ENCODE assay signal across 10 cellular contexts in the genomic region with DNA sequence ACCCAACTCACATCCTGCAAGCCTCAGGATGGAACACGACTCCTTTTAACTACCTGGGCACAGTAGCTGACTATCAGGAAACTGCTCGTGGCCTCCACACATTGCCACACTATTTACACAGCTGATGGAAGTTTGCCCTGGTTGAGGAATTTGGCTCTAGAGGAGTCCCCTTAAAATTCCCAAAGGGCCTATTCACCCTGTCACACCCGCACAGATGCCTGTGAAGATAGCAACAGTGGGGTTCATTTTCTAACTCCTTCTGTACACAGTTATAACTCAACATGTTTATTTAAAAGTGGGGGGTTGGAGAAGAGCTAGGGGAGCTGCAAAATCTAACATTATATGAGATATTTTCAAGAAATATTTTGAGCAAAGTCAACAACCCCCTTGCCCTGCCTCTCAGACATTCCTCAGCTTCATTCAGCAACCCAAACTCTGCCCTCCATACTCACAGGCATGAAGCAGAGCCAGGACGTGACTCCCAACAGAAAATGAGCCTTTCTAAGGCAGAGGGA. TPM values are rescaled to one million over a fixed set of nuclear protein-coding genes. Genes with fewer than 3 reads are reported as not detected.
DNase-seq lines count a peak whose midpoint lies in the region; ATAC-seq and TF ChIP-seq lines count a peak whose summit lies in the region.
"Had no signal": no experiment of that assay in that cellular context is flagged by ENCODE, and none has a peak within 500 bp of the region (broad histone marks: within the 10 kb centered on the region; RNA-seq: fewer than 3 reads in every experiment).

No MANE protein-coding gene starts in this region.

- peak overlapping the region; percentile 21; the same call in 1 of the 2 replicates for H3K27ac ChIP-seq in SJCRH30
- H3K27ac ChIP-seq: vagina had no signal

- H3K9me3 ChIP-seq in SJCRH30 (replicated peaks) = no peaks in the 10 kb centered on the region
- H3K9me3 ChIP-seq: vagina had no signal

- H3K9me3 Mint-ChIP-seq in progenitor cell of endocrine pancreas (ENCODE audit: low read depth) = no peaks in the 10 kb centered on the region
- no peaks in the 10 kb centered on the region for H3K9me3 Mint-ChIP-seq in naive thymus-derived CD8-positive, alpha-beta T cell
- no peaks in the 10 kb centered on the region for H3K9me3 Mint-ChIP-seq in natural killer cell treated with Interleukin-12 subunit alpha and Interleukin-12 subunit beta and Interleukin-15 and Interleukin-18, amount 100 ng/mL, for 72 hours

- no peaks in the 10 kb centered on the region for H3K36me3 Mint-ChIP-seq in progenitor cell of endocrine pancreas (ENCODE audit: insufficient read depth)
- no peaks in the 10 kb centered on the region for H3K36me3 Mint-ChIP-seq in naive thymus-derived CD8-positive, alpha-beta T cell
- H3K36me3 Mint-ChIP-seq in natural killer cell treated with Interleukin-12 subunit alpha and Interleukin-12 subunit beta and Interleukin-15 and Interleukin-18, amount 100 ng/mL, for 72 hours = no peaks in the 10 kb centered on the region

- ATAC-seq in HG02840 (IDR thresholded peaks at IDR 0.05; ENCODE audit: low FRiP score, unreplicated experiment) = no peak
- ATAC-seq in naive thymus-derived CD8-positive, alpha-beta T cell = no peak
- ATAC-seq in natural killer cell treated with Interleukin-12 subunit alpha and Interleukin-12 subunit beta and Interleukin-15 and Interleukin-18, amount 100 ng/mL, for 72 hours = no peak

- H3K4me1 ChIP-seq in SJCRH30 = peaks cover 18% of the 10 kb centered on the region

- TF ChIP-seq CTCF in progenitor cell of endocrine pancreas (IDR thresholded peaks at IDR 0.05; ENCODE audit: unreplicated experiment) = no peak

- H3K4me3 Mint-ChIP-seq in progenitor cell of endocrine pancreas (ENCODE audit: low read depth) = no peak overlapping the region
- no peak overlapping the region for H3K4me3 Mint-ChIP-seq in naive thymus-derived CD8-positive, alpha-beta T cell
- H3K4me3 Mint-ChIP-seq in natural killer cell treated with Interleukin-12 subunit alpha and Interleukin-12 subunit beta and Interleukin-15 and Interleukin-18, amount 100 ng/mL, for 72 hours = no peak overlapping the region

- peaks cover 9% of the 10 kb centered on the region for H3K4me1 Mint-ChIP-seq in progenitor cell of endocrine pancreas (ENCODE audit: low read depth)
- H3K4me1 Mint-ChIP-seq in naive thymus-derived CD8-positive, alpha-beta T cell = no peaks in the 10 kb centered on the region
- no peaks in the 10 kb centered on the region for H3K4me1 Mint-ChIP-seq in natural killer cell treated with Interleukin-12 subunit alpha and Interleukin-12 subunit beta and Interleukin-15 and Interleukin-18, amount 100 ng/mL, for 72 hours (ENCODE audit: low read depth in 2 of 2)

- peak; percentile 39 for DNase-seq in ELR (ENCODE audit: low read depth)
- peak; percentile 59 to 69 for DNase-seq in SJCRH30
- peak; percentile 44 for DNase-seq in glomerular visceral epithelial cell (ENCODE audit: extremely low spot score)
- no peak for DNase-seq in progenitor cell of endocrine pancreas (ENCODE audit: low spot score, unreplicated experiment)
- DNase-seq in NCI-H2081 treated with DMSO at 0.1 percent for 48 hours (lab: John Stamatoyannopoulos, UW) = no peak
- DNase-seq in naive thymus-derived CD8-positive, alpha-beta T cell = no peak
- DNase-seq in natural killer cell treated with Interleukin-12 subunit alpha and Interleukin-12 subunit beta and Interleukin-15 and Interleukin-18, amount 100 ng/mL, for 72 hours (ENCODE audit: low spot score) = no peak
- DNase-seq: NCI-H510A had no signal

- H3K27me3 Mint-ChIP-seq in progenitor cell of endocrine pancreas = no peaks in the 10 kb centered on the region
- H3K27me3 Mint-ChIP-seq in naive thymus-derived CD8-positive, alpha-beta T cell = peaks cover 7 to 20% (median 8%) of the 10 kb centered on the region in 5 donors
- peaks cover 3 to 17% of the 10 kb centered on the region in 2 donors for H3K27me3 Mint-ChIP-seq in natural killer cell treated with Interleukin-12 subunit alpha and Interleukin-12 subunit beta and Interleukin-15 and Interleukin-18, amount 100 ng/mL, for 72 hours

- no peak overlapping the region for H3K4me3 ChIP-seq in SJCRH30
- H3K4me3 ChIP-seq: vagina had no signal

- no peaks in the 10 kb centered on the region for H3K36me3 ChIP-seq in SJCRH30
- H3K36me3 ChIP-seq: vagina had no signal

- peak overlapping the region; percentile 82 for H3K27ac Mint-ChIP-seq in progenitor cell of endocrine pancreas
- H3K27ac Mint-ChIP-seq in naive thymus-derived CD8-positive, alpha-beta T cell = no peak overlapping the region
- H3K27ac Mint-ChIP-seq in natural killer cell treated with Interleukin-12 subunit alpha and Interleukin-12 subunit beta and Interleukin-15 and Interleukin-18, amount 100 ng/mL, for 72 hours = no peak overlapping the region

- POLR2A ChIA-PET in naive thymus-derived CD8-positive, alpha-beta T cell (lab: Charles Lee) = no interaction called here

- no peaks in the 10 kb centered on the region for H3K27me3 ChIP-seq in SJCRH30
- H3K27me3 ChIP-seq: vagina had no signal

RNA-seq across cellular contexts. Expression of gene CCN1, which starts 35.8 kb away (rescaled TPM):
- total RNA-seq in SJCRH30 (2014; rRNA removed; shearing (Covaris generic)) = 7.6 and 8.1 TPM in 2 replicates
- total RNA-seq in progenitor cell of endocrine pancreas = 62.8 and 64.3 TPM in 2 replicates
- not detected for total RNA-seq in naive thymus-derived CD8-positive, alpha-beta T cell
- not detected for polyA plus RNA-seq in naive thymus-derived CD8-positive, alpha-beta T cell
- not detected for total RNA-seq in natural killer cell treated with Interleukin-12 subunit alpha and Interleukin-12 subunit beta and Interleukin-15 and Interleukin-18, amount 100 ng/mL, for 72 hours

Comparison
In these comparisons a context has a peak if more than half of its experiments do, and no peak if none do; other contexts are left out.
1. DNase-seq: peak in ELR (single experiment), SJCRH30 (2 of 2) and glomerular visceral epithelial cell (single experiment); none in progenitor cell of endocrine pancreas (single experiment), NCI-H2081 treated with DMSO at 0.1 percent for 48 hours (single experiment), naive thymus-derived CD8-positive, alpha-beta T cell (0 of 10) and natural killer cell treated with Interleukin-12 subunit alpha and Interleukin-12 subunit beta and Interleukin-15 and Interleukin-18, amount 100 ng/mL, for 72 hours (single experiment).